8 cellular contexts compared by ENCODE assay signal in genomic region chr14:88825078-88825458, GRCh38. TPM values are rescaled to one million over a fixed set of nuclear protein-coding genes. Genes with fewer than 3 reads are reported as not detected.
DNase-seq lines count a peak whose midpoint lies in the region; ATAC-seq and TF ChIP-seq lines count a peak whose summit lies in the region.

No MANE protein-coding gene starts in this region.

- no peaks in the 10 kb centered on the region for H3K36me3 ChIP-seq in GM23248 (ENCODE audit: low read depth)
- no peaks in the 10 kb centered on the region for H3K36me3 ChIP-seq in SJCRH30
- no peaks in the 10 kb centered on the region for H3K36me3 ChIP-seq in parathyroid adenoma (ENCODE audit: control insufficient read depth, insufficient read depth, low read length)

- no peaks in the 10 kb centered on the region for H4K20me1 ChIP-seq in GM23248 (ENCODE audit: insufficient read depth)

- ATAC-seq in GM19397 (IDR thresholded peaks at IDR 0.05; ENCODE audit: unreplicated experiment): no peak
- no peak for ATAC-seq in HG02938 (IDR thresholded peaks at IDR 0.05; ENCODE audit: unreplicated experiment)

- 4% methylated on average over 5 of the region's 5 CpGs for WGBS in GM23248 (ENCODE audit: low coverage in 1 of 2, low lambda C conversion rate in 2 of 2, missing lambda C conversion rate in 2 of 2), 2 experiments

- H3K4me2 ChIP-seq in GM23248 (ENCODE audit: unreplicated experiment) (peak overlapping the region; percentile 92), parathyroid adenoma (ENCODE audit: low read length) (peak overlapping the region; percentile 96)

- peak overlapping the region; percentile 92 for H3K4me3 ChIP-seq in GM23248
- H3K4me3 ChIP-seq in SJCRH30: peak overlapping the region; percentile 64
- H3K4me3 ChIP-seq in parathyroid adenoma (ENCODE audit: low read depth, low read length): peak overlapping the region; percentile 75

- H2AFZ ChIP-seq in GM23248: peak overlapping the region; percentile 99
- H2AFZ ChIP-seq in parathyroid adenoma: peak overlapping the region; percentile 98

- peak overlapping the region; percentile 93 for H3K27ac ChIP-seq in GM23248
- H3K27ac ChIP-seq in SJCRH30: peak overlapping the region; percentile 89; the same call in 1 of the 2 replicates
- peak overlapping the region; percentile 94 for H3K27ac ChIP-seq in parathyroid adenoma

- DNase-seq in GM23248 (peak; percentile 63), SJCRH30 (peak in 1 of 2 experiments; percentile 8), erythroblast (lab: John Stamatoyannopoulos, UW) (peak; percentile 20 to 37), GF-D8 (lab: John Stamatoyannopoulos, UW) (no peak)
- no peak for DNase-seq in stimulated activated CD4-positive, alpha-beta T cell treated with anti-CD3 and anti-CD28 coated beads, Interleukin-4, amount 100 ng/mL, for 1 hour

- in situ Hi-C loops in GM23248 (cut with MboI): no loop called here

- peaks cover 3% of the 10 kb centered on the region; the same call in 1 of the 2 replicates for H3F3A ChIP-seq in GM23248 (ENCODE audit: insufficient read depth)

- H3K27me3 ChIP-seq in GM23248 (replicated peaks; ENCODE audit: insufficient read depth): no peaks in the 10 kb centered on the region
- H3K27me3 ChIP-seq in SJCRH30: 0 out of 2 replicates have a peak, but pooled peaks cover 5% of the 10 kb centered on the region
- H3K27me3 ChIP-seq in parathyroid adenoma (ENCODE audit: control insufficient read depth, insufficient read depth, low read length): no peaks in the 10 kb centered on the region

- TF ChIP-seq POLR2A in erythroblast (IDR thresholded peaks at IDR 0.05; ENCODE audit: low read length): no peak

- H3K9ac ChIP-seq in GM23248 (peak overlapping the region; percentile 94), parathyroid adenoma (peak overlapping the region; percentile 68)

- TF ChIP-seq CTCF in parathyroid adenoma (IDR thresholded peaks at IDR 0.05): no peak

- no peaks in the 10 kb centered on the region for H3K9me2 ChIP-seq in GM23248 (ENCODE audit: insufficient read depth)

- H3K4me1 ChIP-seq in GM23248 (ENCODE audit: insufficient read depth) (peaks cover 25% of the 10 kb centered on the region), SJCRH30 (peaks cover 3% of the 10 kb centered on the region; the same call in 1 of the 2 replicates), parathyroid adenoma (no peaks in the 10 kb centered on the region)

- H3K9me3 ChIP-seq in GM23248 (ENCODE audit: low read depth): no peaks in the 10 kb centered on the region
- no peaks in the 10 kb centered on the region for H3K9me3 ChIP-seq in SJCRH30 (replicated peaks)
- no peaks in the 10 kb centered on the region for H3K9me3 ChIP-seq in parathyroid adenoma (ENCODE audit: control insufficient read depth, low read length)

- peaks cover 54% of the 10 kb centered on the region for H3K79me2 ChIP-seq in GM23248 (ENCODE audit: insufficient read depth)
- peaks cover 6% of the 10 kb centered on the region for H3K79me2 ChIP-seq in parathyroid adenoma

RNA-seq across cellular contexts. Expression of gene TTC8, which starts 0.6 kb away (rescaled TPM):
- 47.7 and 49.4 TPM in 2 replicates for total RNA-seq in GM23248 (2014; rRNA removed; shearing (Covaris generic))
- polyA plus RNA-seq in GM23248 (2016; fragmentation: Nextera tagmentation; extraction: Ambion mirVana): 37.7 and 38.3 TPM in 2 replicates
- total RNA-seq in SJCRH30 (2014; rRNA removed; shearing (Covaris generic)): 9.4 and 10.5 TPM in 2 replicates

RNA-seq across cellular contexts. Expression of gene EML5, which starts 32.3 kb away (rescaled TPM):
- under 0.01 TPM in 1 of 2 replicates, not detected in the other for total RNA-seq in GM23248 (2014; rRNA removed; shearing (Covaris generic))
- polyA plus RNA-seq in GM23248 (2016; fragmentation: Nextera tagmentation; extraction: Ambion mirVana): 0.25 TPM in 1 of 2 replicates, not detected in the other
- total RNA-seq in SJCRH30 (2014; rRNA removed; shearing (Covaris generic)): 0.03 and 0.06 TPM in 2 replicates

Comparison
In these comparisons a context has a peak if more than half of its experiments do, and no peak if none do; other contexts are left out.
1. DNase-seq: peak in GM23248 (single experiment) and erythroblast (2 of 2); none in stimulated activated CD4-positive, alpha-beta T cell treated with anti-CD3 and anti-CD28 coated beads, Interleukin-4, amount 100 ng/mL, for 1 hour (single experiment) and GF-D8 (single experiment).
2. Peak in every context shown above with its lines, with median percentiles within 50 percentile points of each other: H3K27ac ChIP-seq and H3K4me3 ChIP-seq.